ENCODE assay signal across 13 cellular contexts in the genomic region with DNA sequence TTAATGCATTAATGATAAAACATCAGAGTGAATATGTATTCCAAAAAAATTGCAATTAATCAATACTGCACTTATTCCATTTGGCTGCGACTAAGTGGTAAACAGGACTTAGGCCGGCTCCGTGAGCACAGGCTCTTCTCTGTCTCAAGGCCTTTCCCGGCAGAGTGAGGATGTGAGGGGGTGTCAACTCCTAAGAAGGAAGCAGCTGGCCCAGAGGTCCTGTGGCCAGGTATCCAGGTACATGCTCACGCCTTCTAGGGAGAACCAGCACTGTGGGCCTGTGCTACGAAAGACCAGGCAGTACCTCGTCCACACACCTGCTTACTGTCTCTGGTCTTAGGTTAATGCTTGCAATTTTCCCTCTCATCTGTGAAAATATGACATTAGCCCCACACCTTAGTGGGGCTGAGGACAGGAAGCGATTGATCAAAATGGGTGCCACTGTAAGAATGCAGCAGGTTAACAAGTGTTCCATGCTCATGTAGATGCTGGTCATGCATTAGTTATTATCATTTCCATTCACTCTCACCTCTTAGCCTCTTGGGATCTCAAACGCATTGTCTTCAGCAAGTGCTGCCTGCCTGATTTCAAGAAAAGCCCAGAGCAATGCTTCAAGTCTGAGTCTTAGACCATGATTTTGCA.
"Had no signal": no experiment of that assay in that cellular context is flagged by ENCODE, and none has a peak within 500 bp of the region (broad histone marks: within the 10 kb centered on the region; RNA-seq: fewer than 3 reads in every experiment).

No MANE protein-coding gene starts in this region.

- H3K4me3 ChIP-seq: thoracic aorta had no signal

- H3K9me3 ChIP-seq: thoracic aorta had no signal

- DNase-seq: activated CD4-positive, alpha-beta T cell treated with anti-CD3 and anti-CD28 coated beads, Interleukin-2, amount 50 U/mL, for 1 hour; activated CD4-positive, CD25-positive, alpha-beta regulatory T cell; activated naive CD4-positive, alpha-beta T cell treated with anti-CD3 and anti-CD28 coated beads, Interleukin-2, amount 10 ng/mL, durations not matched to agents 7 days and 5 days; activated T-cell treated with anti-CD3 and anti-CD28 coated beads for 4 hours; effector memory CD8-positive, alpha-beta T cell; erythroblast; left cardiac atrium; occipital lobe; stimulated activated CD4-positive, alpha-beta T cell treated with anti-CD3 and anti-CD28 coated beads, Interleukin-15, amount 100 ng/mL, for 24 hours; stimulated activated CD4-positive, alpha-beta T cell treated with anti-CD3 and anti-CD28 coated beads, Interleukin-4, amount 100 ng/mL, for 24 hours; stimulated activated naive CD8-positive, alpha-beta T cell treated with anti-CD3 and anti-CD28 coated beads, Interleukin-15, amount 100 ng/mL, for 72 hours had no signal

- ATAC-seq: effector memory CD8-positive, alpha-beta T cell; left cardiac atrium; natural killer cell treated with Interleukin-12 subunit alpha and Interleukin-12 subunit beta and Interleukin-15 and Interleukin-18, amount 100 ng/mL, for 72 hours; stimulated activated naive CD8-positive, alpha-beta T cell treated with anti-CD3 and anti-CD28 coated beads, Interleukin-15, amount 100 ng/mL, for 72 hours had no signal

- H3K36me3 ChIP-seq: thoracic aorta had no signal

- H3K27ac ChIP-seq: thoracic aorta had no signal
